1 cellular context compared by ENCODE assay signal in the genomic region with DNA sequence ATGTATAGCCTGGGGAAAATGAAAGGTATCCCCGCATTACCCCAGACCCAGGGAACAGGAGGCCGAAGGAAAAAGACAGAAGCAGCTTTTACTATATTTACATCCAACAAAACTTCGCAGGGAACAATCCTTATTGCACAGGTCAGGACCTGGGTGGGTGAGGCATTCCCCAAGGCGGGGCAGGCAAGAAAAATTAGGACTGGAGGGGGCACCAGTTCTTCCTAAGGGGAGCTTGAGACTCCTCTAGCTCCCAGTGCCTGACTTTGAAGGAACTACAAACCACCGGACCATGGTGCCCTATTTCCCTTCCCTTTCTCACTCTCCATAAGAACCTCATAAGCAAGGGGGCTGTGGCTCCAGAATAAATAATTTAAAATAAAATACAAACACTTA.
TF ChIP-seq lines count a peak whose summit lies in the region.

No MANE protein-coding gene starts in this region.

TF ChIP-seq in GM12878, 131 proteins besides CTCF, POLR2A, EP300 and RAD21:
- no peak for TF ChIP-seq HDAC6 (IDR thresholded peaks at IDR 0.05; ENCODE audit: unreplicated experiment)
- TF ChIP-seq RAD51 (IDR thresholded peaks at IDR 0.05) = no peak
- no peak for TF ChIP-seq ZNF384 (IDR thresholded peaks at IDR 0.05; ENCODE audit: borderline replicate concordance, low read depth, low read length)
- no peak for TF ChIP-seq IKZF1 (conservative IDR thresholded peaks at IDR 0.05)
- no peak for TF ChIP-seq RFX5 (IDR thresholded peaks at IDR 0.05; ENCODE audit: low read depth, low read length)
- TF ChIP-seq, protein P1, sequence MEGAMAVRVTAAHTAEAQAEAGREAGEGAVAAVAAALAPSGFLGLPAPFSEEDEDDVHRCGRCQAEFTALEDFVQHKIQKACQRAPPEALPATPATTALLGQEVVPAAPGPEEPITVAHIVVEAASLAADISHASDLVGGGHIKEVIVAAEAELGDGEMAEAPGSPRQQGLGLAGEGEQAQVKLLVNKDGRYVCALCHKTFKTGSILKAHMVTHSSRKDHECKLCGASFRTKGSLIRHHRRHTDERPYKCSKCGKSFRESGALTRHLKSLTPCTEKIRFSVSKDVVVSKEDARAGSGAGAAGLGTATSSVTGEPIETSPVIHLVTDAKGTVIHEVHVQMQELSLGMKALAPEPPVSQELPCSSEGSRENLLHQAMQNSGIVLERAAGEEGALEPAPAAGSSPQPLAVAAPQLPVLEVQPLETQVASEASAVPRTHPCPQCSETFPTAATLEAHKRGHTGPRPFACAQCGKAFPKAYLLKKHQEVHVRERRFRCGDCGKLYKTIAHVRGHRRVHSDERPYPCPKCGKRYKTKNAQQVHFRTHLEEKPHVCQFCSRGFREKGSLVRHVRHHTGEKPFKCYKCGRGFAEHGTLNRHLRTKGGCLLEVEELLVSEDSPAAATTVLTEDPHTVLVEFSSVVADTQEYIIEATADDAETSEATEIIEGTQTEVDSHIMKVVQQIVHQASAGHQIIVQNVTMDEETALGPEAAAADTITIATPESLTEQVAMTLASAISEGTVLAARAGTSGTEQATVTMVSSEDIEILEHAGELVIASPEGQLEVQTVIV (IDR thresholded peaks at IDR 0.05; ENCODE audit: borderline replicate concordance, partially characterized antibody) = no peak
- no peak for TF ChIP-seq FOXK2 (IDR thresholded peaks at IDR 0.05)
- TF ChIP-seq, protein P2, sequence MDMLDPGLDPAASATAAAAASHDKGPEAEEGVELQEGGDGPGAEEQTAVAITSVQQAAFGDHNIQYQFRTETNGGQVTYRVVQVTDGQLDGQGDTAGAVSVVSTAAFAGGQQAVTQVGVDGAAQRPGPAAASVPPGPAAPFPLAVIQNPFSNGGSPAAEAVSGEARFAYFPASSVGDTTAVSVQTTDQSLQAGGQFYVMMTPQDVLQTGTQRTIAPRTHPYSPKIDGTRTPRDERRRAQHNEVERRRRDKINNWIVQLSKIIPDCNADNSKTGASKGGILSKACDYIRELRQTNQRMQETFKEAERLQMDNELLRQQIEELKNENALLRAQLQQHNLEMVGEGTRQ (IDR thresholded peaks at IDR 0.05; ENCODE audit: borderline replicate concordance, low read depth, low read length) = no peak
- TF ChIP-seq ZBED1 (IDR thresholded peaks at IDR 0.05; ENCODE audit: borderline replicate concordance) = no peak
- TF ChIP-seq, protein P3, sequence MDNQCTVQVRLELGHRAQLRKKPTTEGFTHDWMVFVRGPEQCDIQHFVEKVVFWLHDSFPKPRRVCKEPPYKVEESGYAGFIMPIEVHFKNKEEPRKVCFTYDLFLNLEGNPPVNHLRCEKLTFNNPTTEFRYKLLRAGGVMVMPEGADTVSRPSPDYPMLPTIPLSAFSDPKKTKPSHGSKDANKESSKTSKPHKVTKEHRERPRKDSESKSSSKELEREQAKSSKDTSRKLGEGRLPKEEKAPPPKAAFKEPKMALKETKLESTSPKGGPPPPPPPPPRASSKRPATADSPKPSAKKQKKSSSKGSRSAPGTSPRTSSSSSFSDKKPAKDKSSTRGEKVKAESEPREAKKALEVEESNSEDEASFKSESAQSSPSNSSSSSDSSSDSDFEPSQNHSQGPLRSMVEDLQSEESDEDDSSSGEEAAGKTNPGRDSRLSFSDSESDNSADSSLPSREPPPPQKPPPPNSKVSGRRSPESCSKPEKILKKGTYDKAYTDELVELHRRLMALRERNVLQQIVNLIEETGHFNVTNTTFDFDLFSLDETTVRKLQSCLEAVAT (IDR thresholded peaks at IDR 0.05) = no peak
- TF ChIP-seq NFIC (IDR thresholded peaks at IDR 0.05; ENCODE audit: low read depth, low read length) = no peak
- TF ChIP-seq PAX8 (IDR thresholded peaks at IDR 0.05) = no peak
- TF ChIP-seq, protein P4, sequence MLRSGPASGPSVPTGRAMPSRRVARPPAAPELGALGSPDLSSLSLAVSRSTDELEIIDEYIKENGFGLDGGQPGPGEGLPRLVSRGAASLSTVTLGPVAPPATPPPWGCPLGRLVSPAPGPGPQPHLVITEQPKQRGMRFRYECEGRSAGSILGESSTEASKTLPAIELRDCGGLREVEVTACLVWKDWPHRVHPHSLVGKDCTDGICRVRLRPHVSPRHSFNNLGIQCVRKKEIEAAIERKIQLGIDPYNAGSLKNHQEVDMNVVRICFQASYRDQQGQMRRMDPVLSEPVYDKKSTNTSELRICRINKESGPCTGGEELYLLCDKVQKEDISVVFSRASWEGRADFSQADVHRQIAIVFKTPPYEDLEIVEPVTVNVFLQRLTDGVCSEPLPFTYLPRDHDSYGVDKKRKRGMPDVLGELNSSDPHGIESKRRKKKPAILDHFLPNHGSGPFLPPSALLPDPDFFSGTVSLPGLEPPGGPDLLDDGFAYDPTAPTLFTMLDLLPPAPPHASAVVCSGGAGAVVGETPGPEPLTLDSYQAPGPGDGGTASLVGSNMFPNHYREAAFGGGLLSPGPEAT (IDR thresholded peaks at IDR 0.05; ENCODE audit: low read depth) = no peak
- TF ChIP-seq JUNB (IDR thresholded peaks at IDR 0.05) = no peak
- TF ChIP-seq CHD1 (IDR thresholded peaks at IDR 0.05; ENCODE audit: low read depth, low read length) = no peak
- no peak for TF ChIP-seq RBBP5 (conservative IDR thresholded peaks at IDR 0.05)
- no peak for TF ChIP-seq RB1 (IDR thresholded peaks at IDR 0.05; ENCODE audit: borderline replicate concordance)
- TF ChIP-seq IRF4 (IDR thresholded peaks at IDR 0.05; ENCODE audit: low read depth, low read length) = no peak
TF ChIP-seq in GM12878: peak in this region for 0.
